In genomic region chr5:112576298-112576925, GRCh38 we compare ENCODE assay signal across 20 cellular contexts.
DNase-seq lines count a peak whose midpoint lies in the region; ATAC-seq, FAIRE-seq and TF ChIP-seq lines count a peak whose summit lies in the region.
"Had no signal": no experiment of that assay in that cellular context is flagged by ENCODE, and none has a peak within 500 bp of the region (broad histone marks: within the 10 kb centered on the region; RNA-seq: fewer than 3 reads in every experiment).

No MANE protein-coding gene starts in this region.

- dilution Hi-C loops in endothelial cell of umbilical vein (cut with MboI; ENCODE audit: extremely low pct_ligation_motif_present, low sequenced_read_pairs), result no loop called here

- in situ Hi-C loops in G401 (cut with HindIII; ENCODE audit: low sequenced_read_pairs), result no loop called here
- in situ Hi-C loops in gastrocnemius medialis (cut with MboI; ENCODE audit: low sequenced_read_pairs in 4 of 4), result no loop called here

- H3K27ac ChIP-seq in endothelial cell of umbilical vein (ENCODE audit: insufficient read depth, low read depth, low read length) (no peak overlapping the region), right lobe of liver (no peak overlapping the region), gastrocnemius medialis (peak overlapping the region in 3 of 4 donors; percentile 0 to 27 (median 15))
- H3K27ac ChIP-seq: Peyer's patch had no signal

- H3K9me1 ChIP-seq in endothelial cell of umbilical vein (replicated peaks; ENCODE audit: control insufficient read depth, extremely low read depth, insufficient read depth, low read length), result no peaks in the 10 kb centered on the region

- H3K4me2 ChIP-seq in endothelial cell of umbilical vein (ENCODE audit: insufficient read depth, low read length), result no peak overlapping the region

- no peak overlapping the region for H3K9ac ChIP-seq in endothelial cell of umbilical vein (replicated peaks; ENCODE audit: extremely low read depth, insufficient read depth, low read length)

- CTCF ChIA-PET in endothelial cell of umbilical vein (lab: Charles Lee), result no interaction called here

- no peaks in the 10 kb centered on the region for H3K79me2 ChIP-seq in endothelial cell of umbilical vein (ENCODE audit: control insufficient read depth, insufficient read depth, low read length)

- WGBS in right lobe of liver (ENCODE audit: insufficient coverage, low coverage, low lambda C conversion rate, missing lambda C conversion rate), result 50% methylated on average over 2 of the region's 3 CpGs

- no TSS peak for BruUV-seq in endothelial cell of umbilical vein (replicated peaks; lab: Mats Ljungman, UMichigan)

- no peaks in the 10 kb centered on the region for H3K9me3 ChIP-seq in endothelial cell of umbilical vein (replicated peaks; ENCODE audit: control insufficient read depth, insufficient read depth, low read length)
- no peaks in the 10 kb centered on the region for H3K9me3 ChIP-seq in right lobe of liver
- H3K9me3 ChIP-seq in gastrocnemius medialis, result no peaks in the 10 kb centered on the region
- H3K9me3 ChIP-seq: Caco-2, Peyer's patch had no signal

- H2AFZ ChIP-seq in endothelial cell of umbilical vein (ENCODE audit: low read depth, low read length), result no peak overlapping the region

- peak; percentile 23 to 72 (median 43) for ATAC-seq in right lobe of liver
- no peak for ATAC-seq in gastrocnemius medialis
- ATAC-seq: stimulated activated memory B cell treated with anti-CD40 and anti-IgM and Interleukin-4, amounts not matched to agents 10 μg/mL and 1 μg/mL and 100 μg/mL, for 72 hours had no signal

- no peak for TF ChIP-seq POLR2A in endothelial cell of umbilical vein (IDR thresholded peaks at IDR 0.05; ENCODE audit: low read depth, low read length)
- TF ChIP-seq POLR2A in right lobe of liver (IDR thresholded peaks at IDR 0.05), result no peak
- no peak for TF ChIP-seq POLR2A in gastrocnemius medialis (IDR thresholded peaks at IDR 0.05)

- DNase-seq in G401 (ENCODE audit: low spot score), result peak; percentile 32
- DNase-seq in endothelial cell of umbilical vein (ENCODE audit: low read depth, low spot score), result peak; percentile 85
- DNase-seq in right lobe of liver, result no peak
- no peak for DNase-seq in gastrocnemius medialis
- no peak for DNase-seq in NCI-H446 treated with DMSO at 0.1 percent for 48 hours (lab: John Stamatoyannopoulos, UW)
- DNase-seq in activated CD8-positive, alpha-beta memory T cell treated with anti-CD3 and anti-CD28 coated beads for 24 hours, result no peak
- no peak for DNase-seq in stimulated activated CD4-positive, alpha-beta T cell treated with anti-CD3 and anti-CD28 coated beads, Interleukin-4, amount 100 ng/mL, for 1 hour
- no peak for DNase-seq in activated T-cell treated with anti-CD3 and anti-CD28 coated beads, Interleukin-2, amount 50 U/mL, for 48 hours
- DNase-seq: ACHN; activated CD4-positive, alpha-beta T cell treated with anti-CD3 and anti-CD28 coated beads, Interleukin-2, amount 50 U/mL, for 48 hours; Caco-2; foreskin melanocyte; KG1; NCI-H1092 treated with DMSO at 0.1 percent for 48 hours; NCI-H82; Peyer's patch had no signal

- H3K4me1 ChIP-seq in endothelial cell of umbilical vein (ENCODE audit: control insufficient read depth, extremely low read depth, insufficient read depth, low read length), result no peaks in the 10 kb centered on the region
- no peaks in the 10 kb centered on the region for H3K4me1 ChIP-seq in right lobe of liver
- H3K4me1 ChIP-seq in gastrocnemius medialis, result peaks cover 0 to 5% of the 10 kb centered on the region in 2 donors
- H3K4me1 ChIP-seq: Caco-2, Peyer's patch had no signal

- no peak for FAIRE-seq in endothelial cell of umbilical vein (lab: Jason Lieb, UNC)
- FAIRE-seq: endometrium, GM12891, TTC549 had no signal

- no peaks in the 10 kb centered on the region for H3K27me3 ChIP-seq in endothelial cell of umbilical vein (ENCODE audit: control insufficient read depth in 2 of 2, insufficient read depth in 2 of 2, low read length in 2 of 2)
- no peaks in the 10 kb centered on the region for H3K27me3 ChIP-seq in right lobe of liver
- H3K27me3 ChIP-seq in gastrocnemius medialis, result no peaks in the 10 kb centered on the region
- H3K27me3 ChIP-seq: Peyer's patch had no signal

- H3K36me3 ChIP-seq in endothelial cell of umbilical vein (ENCODE audit: control insufficient read depth in 2 of 2, extremely low read depth in 1 of 2, insufficient read depth in 2 of 2, low read length in 2 of 2) (no peaks in the 10 kb centered on the region), right lobe of liver (no peaks in the 10 kb centered on the region), gastrocnemius medialis (no peaks in the 10 kb centered on the region)
- H3K36me3 ChIP-seq: Peyer's patch had no signal

- H3K4me3 ChIP-seq in endothelial cell of umbilical vein (replicated peaks in 1 of 3; ENCODE audit: insufficient read depth in 1 of 3, low read depth in 1 of 3, low read length in 3 of 3), result no peak overlapping the region
- H3K4me3 ChIP-seq in right lobe of liver, result no peak overlapping the region
- no peak overlapping the region for H3K4me3 ChIP-seq in gastrocnemius medialis
- H3K4me3 ChIP-seq: Peyer's patch had no signal

- intact Hi-C loops in endothelial cell of umbilical vein (cut with micrococcal nuclease) (no loop called here), right lobe of liver (cut with DNase I) (no loop called here), gastrocnemius medialis (cut with DNase I; ENCODE audit: low total_unique reads) (no loop called here)

- H4K20me1 ChIP-seq in endothelial cell of umbilical vein (replicated peaks; ENCODE audit: control insufficient read depth, extremely low read depth, insufficient read depth, low read length), result no peaks in the 10 kb centered on the region

- POLR2A ChIA-PET in endothelial cell of umbilical vein (lab: Charles Lee), result no interaction called here

- TF ChIP-seq CTCF in endothelial cell of umbilical vein (IDR thresholded peaks at IDR 0.05; ENCODE audit: extremely low read depth in 1 of 2, insufficient read depth in 1 of 2, low read depth in 1 of 2, low read length in 2 of 2) (no peak), right lobe of liver (IDR thresholded peaks at IDR 0.05) (no peak), gastrocnemius medialis (IDR thresholded peaks at IDR 0.05 in 4 of 5, conservative IDR thresholded peaks at IDR 0.05 in 1 of 5) (no peak)

TF ChIP-seq in endothelial cell of umbilical vein, 7 proteins besides CTCF, POLR2A, EP300 and RAD21:
- no peak for TF ChIP-seq GATA2 (IDR thresholded peaks at IDR 0.05; ENCODE audit: insufficient read depth, insufficient read length, low read depth, low read length)
- no peak for TF ChIP-seq EZH2 (IDR thresholded peaks at IDR 0.05; ENCODE audit: borderline replicate concordance, low read depth, low read length, severe bottlenecking)
- TF ChIP-seq JUN (IDR thresholded peaks at IDR 0.05; ENCODE audit: borderline replicate concordance, insufficient read depth, insufficient read length, low read depth), result no peak
- TF ChIP-seq POLR2AphosphoS5 (IDR thresholded peaks at IDR 0.05; ENCODE audit: insufficient read depth, low read depth, low read length), result no peak
- no peak for TF ChIP-seq FOS (IDR thresholded peaks at IDR 0.05; ENCODE audit: borderline replicate concordance, insufficient read depth, low read length)
- TF ChIP-seq MYC (IDR thresholded peaks at IDR 0.05; ENCODE audit: low read depth, low read length), result no peak
- TF ChIP-seq, protein P1, sequence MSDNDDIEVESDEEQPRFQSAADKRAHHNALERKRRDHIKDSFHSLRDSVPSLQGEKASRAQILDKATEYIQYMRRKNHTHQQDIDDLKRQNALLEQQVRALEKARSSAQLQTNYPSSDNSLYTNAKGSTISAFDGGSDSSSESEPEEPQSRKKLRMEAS (IDR thresholded peaks at IDR 0.05; ENCODE audit: insufficient read depth, insufficient read length), result no peak

Comparison
In these comparisons a context has a peak if more than half of its experiments do, and no peak if none do; other contexts are left out.
1. DNase-seq: peak in G401 (single experiment) and endothelial cell of umbilical vein (single experiment); none in right lobe of liver (0 of 3), gastrocnemius medialis (0 of 2), NCI-H446 treated with DMSO at 0.1 percent for 48 hours (single experiment), activated CD8-positive, alpha-beta memory T cell treated with anti-CD3 and anti-CD28 coated beads for 24 hours (single experiment), stimulated activated CD4-positive, alpha-beta T cell treated with anti-CD3 and anti-CD28 coated beads, Interleukin-4, amount 100 ng/mL, for 1 hour (single experiment) and activated T-cell treated with anti-CD3 and anti-CD28 coated beads, Interleukin-2, amount 50 U/mL, for 48 hours (0 of 2).
2. H3K27ac ChIP-seq: peak in gastrocnemius medialis (3 of 4); none in endothelial cell of umbilical vein (single experiment) and right lobe of liver (0 of 3).
3. ATAC-seq: peak in right lobe of liver (4 of 4); none in gastrocnemius medialis (0 of 2).